8 cellular contexts compared by ENCODE assay signal in the genomic region with DNA sequence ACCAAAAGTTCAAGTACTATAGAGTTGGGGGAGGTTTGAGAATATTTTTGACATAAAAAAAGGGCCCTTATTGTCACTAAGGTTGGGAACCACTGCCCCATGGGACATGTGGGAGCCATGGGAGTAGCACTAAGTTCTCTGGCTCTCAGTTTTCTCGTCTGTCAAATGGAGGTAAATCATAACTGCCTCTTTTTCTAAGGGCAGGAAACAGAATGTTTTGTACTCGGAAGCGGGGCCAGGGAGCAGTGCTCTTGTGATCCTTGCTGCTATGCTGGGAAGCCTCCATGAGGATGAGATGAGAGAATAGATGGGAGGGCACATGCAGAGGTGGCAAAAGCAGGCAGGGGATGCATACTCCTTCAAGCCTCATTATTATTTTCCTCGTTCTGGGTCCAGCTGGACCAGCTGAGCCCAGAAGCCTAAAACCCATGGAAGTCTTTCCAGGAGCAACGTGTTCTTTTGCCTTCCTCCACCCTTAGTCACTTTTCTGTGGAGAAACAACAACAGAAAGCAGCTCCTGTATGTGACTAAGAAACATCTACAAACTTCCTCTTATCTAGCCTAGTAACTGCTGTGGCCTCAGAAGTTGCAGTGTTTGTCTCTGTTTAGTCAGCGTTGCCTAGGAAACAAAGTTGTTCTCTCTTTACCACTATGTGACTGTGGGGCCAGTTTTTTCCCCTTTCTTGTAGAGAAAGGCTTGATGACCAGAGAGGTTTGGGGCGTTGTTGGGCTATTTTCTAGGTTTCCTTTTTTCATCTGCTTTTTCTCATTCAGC.
DNase-seq lines count a peak whose midpoint lies in the region; ATAC-seq and TF ChIP-seq lines count a peak whose summit lies in the region.

No MANE protein-coding gene starts in this region.

- no peak for TF ChIP-seq POLR2A in breast epithelium (IDR thresholded peaks at IDR 0.05)

- H2AFZ ChIP-seq in SK-N-SH (ENCODE audit: low read depth): no peak overlapping the region

- ATAC-seq in CD4-positive, CD25-positive, alpha-beta regulatory T cell (ENCODE audit: low read depth in 2 of 2): peak; percentile 84 to 86
- ATAC-seq in GM19395 (IDR thresholded peaks at IDR 0.05; ENCODE audit: unreplicated experiment): peak; percentile 98
- ATAC-seq in HG03354 (IDR thresholded peaks at IDR 0.05; ENCODE audit: poor library complexity, severe bottlenecking, unreplicated experiment): peak; percentile 83
- peak; percentile 95 for ATAC-seq in stimulated activated memory B cell treated with anti-CD40 and anti-IgM and Interleukin-4, amounts not matched to agents 10 μg/mL and 1 μg/mL and 100 μg/mL, for 72 hours

- H3K4me1 ChIP-seq in CD4-positive, CD25-positive, alpha-beta regulatory T cell (ENCODE audit: control insufficient read depth, insufficient read depth, low read length, poor library complexity, severe bottlenecking): peaks cover 54% of the 10 kb centered on the region
- H3K4me1 ChIP-seq in SK-N-SH (ENCODE audit: control insufficient read depth in 1 of 2, insufficient read depth in 2 of 2, low read depth in 1 of 2, low read length in 1 of 2): peaks cover 0 to 7% of the 10 kb centered on the region in 2 experiments; a peak in 1 of 4 replicates
- no peaks in the 10 kb centered on the region for H3K4me1 ChIP-seq in breast epithelium

- H3K4me2 ChIP-seq in SK-N-SH: peak overlapping the region; percentile 2; the same call in 1 of the 2 replicates

- peak overlapping the region; percentile 82 to 96 (median 86) for H3K4me3 Mint-ChIP-seq in CD4-positive, CD25-positive, alpha-beta regulatory T cell
- peak overlapping the region; percentile 72 for H3K4me3 Mint-ChIP-seq in stimulated activated memory B cell treated with anti-CD40 and anti-IgM and Interleukin-4, amounts not matched to agents 10 μg/mL and 1 μg/mL and 100 μg/mL, for 72 hours

- H3K79me2 ChIP-seq in SK-N-SH (ENCODE audit: insufficient read depth): no peaks in the 10 kb centered on the region; the same call in 1 of the 2 replicates

- H3K9ac ChIP-seq in SK-N-SH: no peak overlapping the region; the same call in 1 of the 2 replicates

- POLR2A ChIA-PET in SK-N-SH (lab: Yijun Ruan, JAX): no interaction called here

- H3K9me3 Mint-ChIP-seq in CD4-positive, CD25-positive, alpha-beta regulatory T cell: peaks cover 0 to 3% (median 0%) of the 10 kb centered on the region in 7 donors
- H3K9me3 Mint-ChIP-seq in stimulated activated memory B cell treated with anti-CD40 and anti-IgM and Interleukin-4, amounts not matched to agents 10 μg/mL and 1 μg/mL and 100 μg/mL, for 72 hours: peaks cover 3% of the 10 kb centered on the region

- TF ChIP-seq RAD21 in SK-N-SH (IDR thresholded peaks at IDR 0.05; ENCODE audit: low read length): no peak

- peaks cover 18% of the 10 kb centered on the region for H3K27me3 Mint-ChIP-seq in CD4-positive, CD25-positive, alpha-beta regulatory T cell
- H3K27me3 Mint-ChIP-seq in stimulated activated memory B cell treated with anti-CD40 and anti-IgM and Interleukin-4, amounts not matched to agents 10 μg/mL and 1 μg/mL and 100 μg/mL, for 72 hours: no peaks in the 10 kb centered on the region

- H3K27ac Mint-ChIP-seq in CD4-positive, CD25-positive, alpha-beta regulatory T cell: peak overlapping the region; percentile 98 to 99 (median 99)
- H3K27ac Mint-ChIP-seq in stimulated activated memory B cell treated with anti-CD40 and anti-IgM and Interleukin-4, amounts not matched to agents 10 μg/mL and 1 μg/mL and 100 μg/mL, for 72 hours: peak overlapping the region; percentile 95

- CTCF ChIA-PET in SK-N-SH (lab: Yijun Ruan, JAX): interaction anchor here (0.6 to 1.1 kb wide), 2 partner anchors 17 to 34 kb away, joined by 3 read pairs; no protein-coding TSS in a partner anchor

- no peak for TF ChIP-seq EP300 in SK-N-SH (IDR thresholded peaks at IDR 0.05; ENCODE audit: borderline replicate concordance in 1 of 2, low read depth in 1 of 2, low read length in 1 of 2)

- TF ChIP-seq CTCF in SK-N-SH (IDR thresholded peaks at IDR 0.05) (no peak), breast epithelium (IDR thresholded peaks at IDR 0.05) (no peak)

- peak overlapping the region; percentile 97 for H3K27ac ChIP-seq in CD4-positive, CD25-positive, alpha-beta regulatory T cell (ENCODE audit: insufficient read depth, low read length, poor library complexity, severe bottlenecking)
- H3K27ac ChIP-seq in SK-N-SH (ENCODE audit: low read depth in 2 of 2, low read length in 1 of 2): peak overlapping the region in 1 of 2 experiments; percentile 49; a peak in 2 of 4 replicates
- peak overlapping the region; percentile 84 to 97 for H3K27ac ChIP-seq in breast epithelium

- no peaks in the 10 kb centered on the region for H3F3A ChIP-seq in SK-N-SH (replicated peaks; ENCODE audit: insufficient read depth)

- no peaks in the 10 kb centered on the region for H4K20me1 ChIP-seq in SK-N-SH (ENCODE audit: insufficient read depth)

- WGBS in SK-N-SH (ENCODE audit: low lambda C conversion rate): 28% methylated on average over 7 of the region's 7 CpGs

- H3K36me3 ChIP-seq in CD4-positive, CD25-positive, alpha-beta regulatory T cell (ENCODE audit: control insufficient read depth, insufficient read depth, low read length): peaks cover 26% of the 10 kb centered on the region
- H3K36me3 ChIP-seq in SK-N-SH (replicated peaks in 1 of 2; ENCODE audit: control insufficient read depth in 1 of 2, insufficient read depth in 2 of 2, low read length in 1 of 2) (no peaks in the 10 kb centered on the region), breast epithelium (no peaks in the 10 kb centered on the region)

- peak; percentile 64 to 90 (median 83) for DNase-seq in CD4-positive, CD25-positive, alpha-beta regulatory T cell
- DNase-seq in SK-N-SH (no peak), breast epithelium (ENCODE audit: low spot score in 2 of 2) (peak in 1 of 2 donors; percentile 52), kidney tubule cell (ENCODE audit: low spot score) (peak; percentile 94), NCI-H526 treated with DMSO at 0.1 percent for 48 hours (lab: John Stamatoyannopoulos, UW) (no peak)

- no peaks in the 10 kb centered on the region for H3K27me3 ChIP-seq in CD4-positive, CD25-positive, alpha-beta regulatory T cell (ENCODE audit: control insufficient read depth, insufficient read depth, low read length)
- H3K27me3 ChIP-seq in SK-N-SH (ENCODE audit: insufficient read depth) (peaks cover 18% of the 10 kb centered on the region; the same call in 1 of the 2 replicates), breast epithelium (peaks cover 0 to 42% of the 10 kb centered on the region in 2 donors)

- intact Hi-C loops in breast epithelium (cut with DNase I; ENCODE audit: low total_unique reads): no loop called here

- H3K4me1 Mint-ChIP-seq in CD4-positive, CD25-positive, alpha-beta regulatory T cell: peaks cover 12 to 64% (median 37%) of the 10 kb centered on the region in 4 donors
- H3K4me1 Mint-ChIP-seq in stimulated activated memory B cell treated with anti-CD40 and anti-IgM and Interleukin-4, amounts not matched to agents 10 μg/mL and 1 μg/mL and 100 μg/mL, for 72 hours: peaks cover 60% of the 10 kb centered on the region

- H3K9me2 ChIP-seq in SK-N-SH: no peaks in the 10 kb centered on the region

- peaks cover 29% of the 10 kb centered on the region for H3K36me3 Mint-ChIP-seq in CD4-positive, CD25-positive, alpha-beta regulatory T cell
- H3K36me3 Mint-ChIP-seq in stimulated activated memory B cell treated with anti-CD40 and anti-IgM and Interleukin-4, amounts not matched to agents 10 μg/mL and 1 μg/mL and 100 μg/mL, for 72 hours: peaks cover 1% of the 10 kb centered on the region

- H3K4me3 ChIP-seq in CD4-positive, CD25-positive, alpha-beta regulatory T cell (ENCODE audit: low read depth, low read length): peak overlapping the region; percentile 71
- H3K4me3 ChIP-seq in SK-N-SH (ENCODE audit: low read depth in 2 of 2, low read length in 1 of 2) (no peak overlapping the region), breast epithelium (no peak overlapping the region)

- H3K9me3 ChIP-seq in CD4-positive, CD25-positive, alpha-beta regulatory T cell (ENCODE audit: control insufficient read depth in 2 of 2, low read length in 2 of 2): no peaks in the 10 kb centered on the region
- no peaks in the 10 kb centered on the region for H3K9me3 ChIP-seq in SK-N-SH
- no peaks in the 10 kb centered on the region for H3K9me3 ChIP-seq in breast epithelium

TF ChIP-seq in SK-N-SH, 30 proteins besides CTCF, POLR2A, EP300 and RAD21:
- TF ChIP-seq TCF12 (IDR thresholded peaks at IDR 0.05): no peak
- TF ChIP-seq PBX3 (IDR thresholded peaks at IDR 0.05): no peak
- TF ChIP-seq, protein P1, sequence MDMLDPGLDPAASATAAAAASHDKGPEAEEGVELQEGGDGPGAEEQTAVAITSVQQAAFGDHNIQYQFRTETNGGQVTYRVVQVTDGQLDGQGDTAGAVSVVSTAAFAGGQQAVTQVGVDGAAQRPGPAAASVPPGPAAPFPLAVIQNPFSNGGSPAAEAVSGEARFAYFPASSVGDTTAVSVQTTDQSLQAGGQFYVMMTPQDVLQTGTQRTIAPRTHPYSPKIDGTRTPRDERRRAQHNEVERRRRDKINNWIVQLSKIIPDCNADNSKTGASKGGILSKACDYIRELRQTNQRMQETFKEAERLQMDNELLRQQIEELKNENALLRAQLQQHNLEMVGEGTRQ (IDR thresholded peaks at IDR 0.05; ENCODE audit: borderline replicate concordance, low read depth, low read length): no peak

Comparison
In these comparisons a context has a peak if more than half of its experiments do, and no peak if none do; other contexts are left out.
1. DNase-seq: peak in CD4-positive, CD25-positive, alpha-beta regulatory T cell (3 of 3) and kidney tubule cell (single experiment); none in SK-N-SH (single experiment) and NCI-H526 treated with DMSO at 0.1 percent for 48 hours (single experiment).
2. Peak in every context shown above with its lines, with median percentiles within 50 percentile points of each other: ATAC-seq.